In the genomic region with DNA sequence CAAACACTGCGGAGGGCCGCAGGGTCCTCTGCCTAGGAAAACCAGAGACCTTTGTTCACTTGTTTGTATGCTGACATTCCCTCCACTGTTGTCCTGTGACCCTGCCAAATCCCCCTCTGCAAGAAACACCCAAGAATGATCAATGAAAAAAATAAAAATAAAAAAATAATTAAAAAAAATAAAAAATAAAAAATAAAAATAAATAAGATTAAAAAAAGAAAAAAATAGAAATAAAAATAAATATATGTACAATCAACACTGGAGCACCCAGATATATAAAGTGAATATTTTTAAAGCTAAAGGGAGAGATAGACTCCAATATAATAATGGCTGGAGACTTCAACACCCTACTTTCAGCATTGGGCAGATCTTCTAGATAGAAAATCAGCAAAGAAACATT, we compare ENCODE assay signal across 32 cellular contexts. TPM values are rescaled to one million over a fixed set of nuclear protein-coding genes. Genes with fewer than 3 reads are reported as not detected.
"Had no signal": no experiment of that assay in that cellular context is flagged by ENCODE, and none has a peak within 500 bp of the region (broad histone marks: within the 10 kb centered on the region; RNA-seq: fewer than 3 reads in every experiment).

No MANE protein-coding gene starts in this region.

- H3K27ac ChIP-seq: ascending aorta, breast epithelium, cardiac muscle cell, coronary artery, dorsolateral prefrontal cortex, esophagus muscularis mucosa, foreskin keratinocyte, gastroesophageal sphincter had no signal

- H3K4me1 Mint-ChIP-seq: activated naive CD4-positive, alpha-beta T cell treated with anti-CD3 and anti-CD28 coated beads, Interleukin-2, amount 10 ng/mL, durations not matched to agents 7 days and 5 days; activated naive CD8-positive, alpha-beta T cell treated with anti-CD3 and anti-CD28 coated beads, Interleukin-2, amount 10 ng/mL, durations not matched to agents 7 days and 5 days; brain; endodermal cell; T-helper 17 cell had no signal

- H3K4me3 Mint-ChIP-seq: activated CD8-positive, alpha-beta T cell treated with anti-CD3 and anti-CD28 coated beads for 36 hours; activated naive CD4-positive, alpha-beta T cell treated with anti-CD3 and anti-CD28 coated beads, Interleukin-2, amount 10 ng/mL, durations not matched to agents 7 days and 5 days; activated naive CD8-positive, alpha-beta T cell treated with anti-CD3 and anti-CD28 coated beads, Interleukin-2, amount 10 ng/mL, durations not matched to agents 7 days and 5 days; brain; dendritic cell treated with granulocyte-macrophage colony-stimulating factor and Interleukin-4, amounts not matched to agents 40 ng/mL and 50 ng/mL, for 4 days; endodermal cell; T-helper 17 cell; T-helper 2 cell treated with Interferon-gamma antibody and Interleukin-4, amounts not matched to agents 5 μg/mL and 100 μg/mL, for 36 hours had no signal

- H3K9me3 Mint-ChIP-seq: activated CD8-positive, alpha-beta T cell treated with anti-CD3 and anti-CD28 coated beads for 36 hours; activated naive CD4-positive, alpha-beta T cell treated with anti-CD3 and anti-CD28 coated beads, Interleukin-2, amount 50 U/mL, for 72 hours; activated naive CD8-positive, alpha-beta T cell treated with anti-CD3 and anti-CD28 coated beads, Interleukin-2, amount 10 ng/mL, durations not matched to agents 7 days and 5 days; dendritic cell treated with granulocyte-macrophage colony-stimulating factor and Interleukin-4, amounts not matched to agents 40 ng/mL and 50 ng/mL, for 4 days; T-helper 2 cell treated with Interferon-gamma antibody and Interleukin-4, amounts not matched to agents 5 μg/mL and 100 μg/mL, for 36 hours had no signal

- ATAC-seq: activated CD8-positive, alpha-beta T cell treated with anti-CD3 and anti-CD28 coated beads for 36 hours; activated naive CD4-positive, alpha-beta T cell treated with anti-CD3 and anti-CD28 coated beads, Interleukin-2, amount 50 U/mL, for 72 hours; foreskin keratinocyte; gastroesophageal sphincter; T-helper 17 cell had no signal

- H3K4me1 ChIP-seq: ascending aorta, breast epithelium, foreskin keratinocyte had no signal

- H3K27me3 ChIP-seq: ascending aorta, breast epithelium, cardiac muscle cell, dorsolateral prefrontal cortex, esophagus muscularis mucosa, foreskin keratinocyte, gastroesophageal sphincter had no signal

- H3K36me3 ChIP-seq: ascending aorta, breast epithelium, cardiac muscle cell, esophagus muscularis mucosa, gastroesophageal sphincter had no signal

- DNase-seq: activated CD4-positive, alpha-beta T cell treated with anti-CD3 and anti-CD28 coated beads for 1 hour; activated CD4-positive, alpha-beta T cell treated with anti-CD3 and anti-CD28 coated beads for 4 hours; activated CD4-positive, alpha-beta T cell treated with anti-CD3 and anti-CD28 coated beads, Interleukin-2, amount 50 U/mL, for 1 hour; activated CD4-positive, alpha-beta T cell treated with anti-CD3 and anti-CD28 coated beads, Interleukin-2, amount 50 U/mL, for 48 hours; activated CD8-positive, alpha-beta memory T cell treated with anti-CD3 and anti-CD28 coated beads for 24 hours; activated CD8-positive, alpha-beta T cell treated with anti-CD3 and anti-CD28 coated beads for 36 hours; activated gamma-delta T cell; activated naive CD4-positive, alpha-beta T cell; activated naive CD4-positive, alpha-beta T cell treated with anti-CD3 and anti-CD28 coated beads, Interleukin-2, amount 10 ng/mL, durations not matched to agents 7 days and 5 days; activated naive CD8-positive, alpha-beta T cell treated with anti-CD3 and anti-CD28 coated beads, Interleukin-2, amount 10 ng/mL, durations not matched to agents 7 days and 5 days; activated T-cell treated with anti-CD3 and anti-CD28 coated beads, Interleukin-2, amount 50 U/mL, for 48 hours; central memory CD4-positive, alpha-beta T cell; cerebellar nuclear complex; dorsolateral prefrontal cortex; effector memory CD4-positive, alpha-beta T cell; endodermal cell; erythroblast; foreskin keratinocyte; head of caudate nucleus; T-helper 1 cell; T-helper 17 cell; T1000 had no signal

- H3K27ac Mint-ChIP-seq: activated CD8-positive, alpha-beta T cell treated with anti-CD3 and anti-CD28 coated beads for 36 hours; activated naive CD4-positive, alpha-beta T cell treated with anti-CD3 and anti-CD28 coated beads, Interleukin-2, amount 10 ng/mL, durations not matched to agents 7 days and 5 days; activated naive CD4-positive, alpha-beta T cell treated with anti-CD3 and anti-CD28 coated beads, Interleukin-2, amount 50 U/mL, for 72 hours; activated naive CD8-positive, alpha-beta T cell treated with anti-CD3 and anti-CD28 coated beads, Interleukin-2, amount 10 ng/mL, durations not matched to agents 7 days and 5 days; brain; dendritic cell treated with granulocyte-macrophage colony-stimulating factor and Interleukin-4, amounts not matched to agents 40 ng/mL and 50 ng/mL, for 4 days; endodermal cell; T-helper 17 cell; T-helper 2 cell treated with Interferon-gamma antibody and Interleukin-4, amounts not matched to agents 5 μg/mL and 100 μg/mL, for 36 hours had no signal

- H3K36me3 Mint-ChIP-seq: activated naive CD4-positive, alpha-beta T cell treated with anti-CD3 and anti-CD28 coated beads, Interleukin-2, amount 10 ng/mL, durations not matched to agents 7 days and 5 days; activated naive CD4-positive, alpha-beta T cell treated with anti-CD3 and anti-CD28 coated beads, Interleukin-2, amount 50 U/mL, for 72 hours; activated naive CD8-positive, alpha-beta T cell treated with anti-CD3 and anti-CD28 coated beads, Interleukin-2, amount 10 ng/mL, durations not matched to agents 7 days and 5 days; brain had no signal

- H3K9me3 ChIP-seq: ascending aorta, breast epithelium, esophagus muscularis mucosa, gastroesophageal sphincter had no signal

- H3K4me3 ChIP-seq: ascending aorta, breast epithelium, cardiac muscle cell, coronary artery, dorsolateral prefrontal cortex, esophagus muscularis mucosa, gastroesophageal sphincter had no signal

- H3K27me3 Mint-ChIP-seq: activated CD8-positive, alpha-beta T cell treated with anti-CD3 and anti-CD28 coated beads for 36 hours had no signal

RNA-seq across cellular contexts. Expression of a gene that starts 23.8 kb away (rescaled TPM):
- total RNA-seq: ascending aorta had no signal
